9 cellular contexts compared by ENCODE assay signal in genomic region chr13:98997738-98998641, GRCh38. TPM values are rescaled to one million over a fixed set of nuclear protein-coding genes. Genes with fewer than 3 reads are reported as not detected.
DNase-seq lines count a peak whose midpoint lies in the region; ATAC-seq, FAIRE-seq and TF ChIP-seq lines count a peak whose summit lies in the region.
"Had no signal": no experiment of that assay in that cellular context is flagged by ENCODE, and none has a peak within 500 bp of the region (broad histone marks: within the 10 kb centered on the region; RNA-seq: fewer than 3 reads in every experiment).

No MANE protein-coding gene starts in this region.

- H2AFZ ChIP-seq in keratinocyte (ENCODE audit: control insufficient read depth, low read length): no peak overlapping the region

- POLR2A ChIA-PET in BJ (lab: Charles Lee): no interaction called here

- H4K20me1 ChIP-seq in keratinocyte (ENCODE audit: control insufficient read depth, extremely low read depth, insufficient read depth, low read length): no peaks in the 10 kb centered on the region

- FAIRE-seq in keratinocyte (lab: Jason Lieb, UNC): peak; percentile 96

- H3K9ac ChIP-seq in keratinocyte (ENCODE audit: control insufficient read depth, extremely low read depth, insufficient read depth, low read length): peak overlapping the region; percentile 16

- H3K79me2 ChIP-seq in keratinocyte (ENCODE audit: control insufficient read depth, insufficient read depth, low read length): peaks cover 9% of the 10 kb centered on the region

- peak; percentile 31 for DNase-seq in BJ (ENCODE audit: low read depth)
- DNase-seq in GM04503 (ENCODE audit: low read depth): peak; percentile 31
- DNase-seq in keratinocyte (ENCODE audit: low read depth, low spot score): peak; percentile 76
- DNase-seq in ureter (ENCODE audit: low spot score): no peak
- DNase-seq: NCI-H524 treated with DMSO at 0.1 percent for 48 hours had no signal

- H3K4me2 ChIP-seq in keratinocyte (ENCODE audit: control insufficient read depth, extremely low read depth, insufficient read depth, low read depth, low read length): peak overlapping the region; percentile 34

- TF ChIP-seq CTCF in BJ (IDR thresholded peaks at IDR 0.05; ENCODE audit: insufficient read depth, low read depth, low read length) (no peak), keratinocyte (optimal IDR thresholded peaks at IDR 0.05 in 1 of 3, IDR thresholded peaks at IDR 0.05 in 1 of 3, conservative IDR thresholded peaks at IDR 0.05 in 1 of 3; ENCODE audit: extremely low read depth in 1 of 3, insufficient read depth in 2 of 3, low read length in 3 of 3) (no peak)

- H3K27me3 ChIP-seq in BJ (ENCODE audit: control insufficient read depth, insufficient read depth, low read length): no peaks in the 10 kb centered on the region; the same call in 1 of the 2 replicates
- H3K27me3 ChIP-seq in keratinocyte (ENCODE audit: control insufficient read depth, extremely low read depth, insufficient read depth, low read length): no peaks in the 10 kb centered on the region

- dilution Hi-C loops in keratinocyte (cut with MboI; ENCODE audit: extremely low pct_ligation_motif_present, low sequenced_read_pairs): no loop called here

- peak overlapping the region; percentile 80 for H3K27ac ChIP-seq in keratinocyte (ENCODE audit: control insufficient read depth, insufficient read depth, low read length)

- ATAC-seq in SK-N-SH treated with all-trans-retinoic acid at 6 μM for 48 hours (peak; percentile 50), GM19467 (IDR thresholded peaks at IDR 0.05; ENCODE audit: unreplicated experiment) (no peak), GM19023 (IDR thresholded peaks at IDR 0.05; ENCODE audit: unreplicated experiment) (no peak), HG03139 (IDR thresholded peaks at IDR 0.05; ENCODE audit: unreplicated experiment) (no peak)

- CTCF ChIA-PET in BJ (lab: Yijun Ruan, JAX): interaction anchor here (1.1 kb wide), 1 partner anchor 19 kb away, joined by 4 read pairs; no protein-coding TSS in a partner anchor

- H3K36me3 ChIP-seq in BJ (ENCODE audit: control insufficient read depth, insufficient read depth, low read length): no peaks in the 10 kb centered on the region
- peaks cover 0 to 3% of the 10 kb centered on the region in 2 experiments for H3K36me3 ChIP-seq in keratinocyte (ENCODE audit: control insufficient read depth in 2 of 2, extremely low read depth in 1 of 2, insufficient read depth in 2 of 2, low read length in 2 of 2)

- H3K4me1 ChIP-seq in keratinocyte (ENCODE audit: control insufficient read depth, extremely low read depth, insufficient read depth, low read length): peaks cover 34% of the 10 kb centered on the region

- no peaks in the 10 kb centered on the region for H3K9me1 ChIP-seq in keratinocyte (ENCODE audit: control insufficient read depth, extremely low read depth, insufficient read depth, low read length)

- H3K4me3 ChIP-seq in BJ (ENCODE audit: low read depth, low read length): no peak overlapping the region
- H3K4me3 ChIP-seq in keratinocyte (ENCODE audit: control insufficient read depth in 2 of 3, extremely low read depth in 1 of 3, insufficient read depth in 2 of 3, low read depth in 1 of 3, low read length in 3 of 3): no peak overlapping the region

- no peaks in the 10 kb centered on the region for H3K9me3 ChIP-seq in keratinocyte (ENCODE audit: control insufficient read depth, low read depth, low read length)

TF ChIP-seq in SK-N-SH treated with all-trans-retinoic acid at 6 μM for 48 hours, 23 proteins besides CTCF, POLR2A, EP300 and RAD21:
- TF ChIP-seq CSRNP3 (CRISPR knock-in tag; IDR thresholded peaks at IDR 0.05): no peak
- TF ChIP-seq TOX (CRISPR knock-in tag; IDR thresholded peaks at IDR 0.05; ENCODE audit: borderline replicate concordance): no peak
- no peak for TF ChIP-seq ZC3H10 (CRISPR knock-in tag; IDR thresholded peaks at IDR 0.05)
- TF ChIP-seq CSDC2 (CRISPR knock-in tag; IDR thresholded peaks at IDR 0.05): no peak
- TF ChIP-seq ISL1 (CRISPR knock-in tag; IDR thresholded peaks at IDR 0.05): no peak
- TF ChIP-seq OSR1 (CRISPR knock-in tag; IDR thresholded peaks at IDR 0.05): no peak
- TF ChIP-seq ZFP3 (CRISPR knock-in tag; IDR thresholded peaks at IDR 0.05): no peak
- no peak for TF ChIP-seq GLIS3 (CRISPR knock-in tag; IDR thresholded peaks at IDR 0.05)
- TF ChIP-seq ZNF8 (CRISPR knock-in tag; IDR thresholded peaks at IDR 0.05): no peak
- TF ChIP-seq PPARA (CRISPR knock-in tag; IDR thresholded peaks at IDR 0.05; ENCODE audit: borderline replicate concordance): no peak
- TF ChIP-seq ZNF70 (CRISPR knock-in tag; IDR thresholded peaks at IDR 0.05): no peak
- TF ChIP-seq BACH2 (CRISPR knock-in tag; IDR thresholded peaks at IDR 0.05; ENCODE audit: borderline replicate concordance): no peak
- no peak for TF ChIP-seq ZNF565 (CRISPR knock-in tag; conservative IDR thresholded peaks at IDR 0.05; ENCODE audit: low read depth)
- no peak for TF ChIP-seq ARNTL (CRISPR knock-in tag; IDR thresholded peaks at IDR 0.05; ENCODE audit: borderline replicate concordance, low read depth)

RNA-seq across cellular contexts. Expression of gene DOCK9, which starts 20.1 kb away (rescaled TPM):
- polyA plus RNA-seq in BJ (2011; rRNA removed) (14.5 and 17.1 TPM in 2 replicates), keratinocyte (66.2 to 128 TPM (median 110 TPM) in 3 replicates)
- polyA minus RNA-seq in BJ (2011; rRNA and poly(A)+ RNA removed): 13.7 and 15.4 TPM in 2 replicates
- 42.7 TPM for polyA plus RNA-seq in keratinocyte (2011; ENCODE audit: low read depth)
- 66.1 and 85.6 TPM in 2 replicates for polyA plus RNA-seq in keratinocyte (2011; cell fraction: cytosol; rRNA removed)
- 150 and 155 TPM in 2 replicates for polyA plus RNA-seq in keratinocyte (2011; cell fraction: nucleus; rRNA removed)
- 52.6 and 125 TPM in 2 replicates for polyA plus RNA-seq in keratinocyte (2012; ENCODE audit: low replicate concordance)
- 106 to 225 TPM (median 165 TPM) in 3 replicates for polyA minus RNA-seq in keratinocyte
- 85.4 TPM for polyA minus RNA-seq in keratinocyte (2011; cell fraction: cytosol; rRNA and poly(A)+ RNA removed)
- 209 and 348 TPM in 2 replicates for polyA minus RNA-seq in keratinocyte (2011; cell fraction: nucleus; rRNA and poly(A)+ RNA removed)
- 108 TPM for total RNA-seq in ureter
